In genomic region chr7:369981-370621, GRCh38 we compare ENCODE assay signal across 13 cellular contexts.
DNase-seq lines count a peak whose midpoint lies in the region; ATAC-seq and TF ChIP-seq lines count a peak whose summit lies in the region.
"Had no signal": no experiment of that assay in that cellular context is flagged by ENCODE, and none has a peak within 500 bp of the region (broad histone marks: within the 10 kb centered on the region; RNA-seq: fewer than 3 reads in every experiment).

No MANE protein-coding gene starts in this region.

- no peak overlapping the region for H3K18ac ChIP-seq in trophoblast cell (ENCODE audit: low read length)

- H2AK5ac ChIP-seq in trophoblast cell (ENCODE audit: low read length), result no peak overlapping the region

- CTCF ChIA-PET in Calu3 (lab: Charles Lee), result interaction anchor here (0.7 to 1.0 kb wide), 2 partner anchors 65 to 161 kb away, joined by 3 to 5 read pairs; no protein-coding TSS in a partner anchor
- CTCF ChIA-PET in RWPE1 (lab: Yijun Ruan, JAX), result interaction anchor here (0.7 kb wide), 1 partner anchor 38 kb away, joined by 3 read pairs; no protein-coding TSS in a partner anchor

- H2BK120ac ChIP-seq in trophoblast cell (ENCODE audit: insufficient read depth, low read length, poor library complexity), result no peak overlapping the region

- no peak overlapping the region for H2BK5ac ChIP-seq in trophoblast cell (ENCODE audit: low read depth, low read length, poor library complexity)

- no peak overlapping the region for H3K4me3 Mint-ChIP-seq in Calu3 (ENCODE audit: low read depth, unreplicated experiment)
- H3K4me3 Mint-ChIP-seq: activated CD4-positive, alpha-beta memory T cell treated with anti-CD3 and anti-CD28 coated beads for 36 hours had no signal

- DNase-seq in Calu3 (peak; percentile 46), RWPE1 (ENCODE audit: low spot score) (peak; percentile 46), left ventricle myocardium inferior (peak; percentile 2), trophoblast cell (peak; percentile 23 to 47), inferior parietal cortex (ENCODE audit: extremely low spot score) (no peak)
- DNase-seq: activated CD4-positive, alpha-beta memory T cell treated with anti-CD3 and anti-CD28 coated beads for 36 hours; NCI-H2029 treated with DMSO at 0.1 percent for 48 hours; stimulated activated CD4-positive, alpha-beta T cell treated with anti-CD3 and anti-CD28 coated beads, Interleukin-15, amount 100 ng/mL, for 24 hours had no signal

- H3K14ac ChIP-seq in trophoblast cell (ENCODE audit: low read length), result no peak overlapping the region

- H3K4me1 Mint-ChIP-seq in Calu3 (ENCODE audit: low read depth, unreplicated experiment), result peaks cover 13% of the 10 kb centered on the region

- H3K27me3 ChIP-seq in left ventricle myocardium inferior (ENCODE audit: low read depth) (peaks cover 31% of the 10 kb centered on the region), trophoblast cell (ENCODE audit: insufficient read depth, low read length) (no peaks in the 10 kb centered on the region)

- H2BK12ac ChIP-seq in trophoblast cell (ENCODE audit: low read length), result no peak overlapping the region

- no peak overlapping the region for H4K12ac ChIP-seq in trophoblast cell (ENCODE audit: low read depth, low read length)

- peaks cover 100% of the 10 kb centered on the region for H3K27me3 Mint-ChIP-seq in Calu3 (ENCODE audit: unreplicated experiment)
- H3K27me3 Mint-ChIP-seq: activated CD4-positive, alpha-beta memory T cell treated with anti-CD3 and anti-CD28 coated beads for 36 hours had no signal

- H3K4me3 ChIP-seq in left ventricle myocardium inferior (no peak overlapping the region), trophoblast cell (ENCODE audit: low read depth, low read length) (no peak overlapping the region)
- H3K4me3 ChIP-seq: dorsolateral prefrontal cortex had no signal

- no peak overlapping the region for H3K4me2 ChIP-seq in trophoblast cell (ENCODE audit: low read length)

- no peak overlapping the region for H3K4ac ChIP-seq in trophoblast cell (ENCODE audit: low read depth, low read length)

- no peak overlapping the region for H2AFZ ChIP-seq in trophoblast cell (ENCODE audit: insufficient read depth, low read length, poor library complexity)

- H3K9ac ChIP-seq in trophoblast cell (ENCODE audit: low read length), result no peak overlapping the region

- no peak overlapping the region for H3K27ac Mint-ChIP-seq in Calu3 (ENCODE audit: unreplicated experiment)
- H3K27ac Mint-ChIP-seq: activated CD4-positive, alpha-beta memory T cell treated with anti-CD3 and anti-CD28 coated beads for 36 hours; activated T-helper 2 cell treated with anti-CD3 and anti-CD28 coated beads, Interferon-gamma antibody, Interleukin-2, Interleukin-4, amounts not matched to agents 10 μg/mL and 5 μg/mL and 100 μg/mL, durations not matched to agents 14 hours and 24 hours and 36 hours had no signal

- H3K4me1 ChIP-seq in left ventricle myocardium inferior (no peaks in the 10 kb centered on the region), trophoblast cell (ENCODE audit: control insufficient read depth in 1 of 2, insufficient read depth in 2 of 2, low read length in 2 of 2) (peaks cover 12 to 15% of the 10 kb centered on the region in 2 experiments)

- H3K27ac ChIP-seq in RWPE1 (peak overlapping the region; percentile 96), left ventricle myocardium inferior (replicated peaks) (no peak overlapping the region), trophoblast cell (ENCODE audit: low read depth, low read length) (no peak overlapping the region)
- H3K27ac ChIP-seq: dorsolateral prefrontal cortex had no signal

- no peaks in the 10 kb centered on the region for H3K9me3 ChIP-seq in left ventricle myocardium inferior (replicated peaks)
- no peaks in the 10 kb centered on the region for H3K9me3 ChIP-seq in trophoblast cell (ENCODE audit: insufficient read depth, low read depth, low read length)

- no peaks in the 10 kb centered on the region for H3K9me3 Mint-ChIP-seq in Calu3 (ENCODE audit: low read depth, unreplicated experiment)
- H3K9me3 Mint-ChIP-seq: activated CD4-positive, alpha-beta memory T cell treated with anti-CD3 and anti-CD28 coated beads for 36 hours; activated T-helper 2 cell treated with anti-CD3 and anti-CD28 coated beads, Interferon-gamma antibody, Interleukin-2, Interleukin-4, amounts not matched to agents 10 μg/mL and 5 μg/mL and 100 μg/mL, durations not matched to agents 14 hours and 24 hours and 36 hours had no signal

- intact Hi-C loops in Calu3 (cut with micrococcal nuclease; ENCODE audit: unreplicated experiment) (no loop called here), left ventricle myocardium inferior (cut with micrococcal nuclease) (no loop called here)

- H3K79me2 ChIP-seq in trophoblast cell (ENCODE audit: control insufficient read depth, insufficient read depth, low read length, poor library complexity), result no peaks in the 10 kb centered on the region

- no peak overlapping the region for H3K23ac ChIP-seq in trophoblast cell (ENCODE audit: low read length)

- H3K36me3 ChIP-seq in left ventricle myocardium inferior, result no peaks in the 10 kb centered on the region
- no peaks in the 10 kb centered on the region for H3K36me3 ChIP-seq in trophoblast cell (ENCODE audit: control insufficient read depth in 1 of 2, insufficient read depth in 2 of 2, low read length in 2 of 2)

- ATAC-seq in HG02588 (IDR thresholded peaks at IDR 0.05; ENCODE audit: unreplicated experiment), result no peak
- ATAC-seq in GM21526 (IDR thresholded peaks at IDR 0.05; ENCODE audit: low FRiP score, unreplicated experiment), result no peak
- no peak for ATAC-seq in HG02870 (IDR thresholded peaks at IDR 0.05; ENCODE audit: unreplicated experiment)

- peaks cover 11% of the 10 kb centered on the region for H3K36me3 Mint-ChIP-seq in Calu3 (ENCODE audit: insufficient read depth, unreplicated experiment)
- H3K36me3 Mint-ChIP-seq: activated CD4-positive, alpha-beta memory T cell treated with anti-CD3 and anti-CD28 coated beads for 36 hours had no signal

- peak; percentile 22 for TF ChIP-seq CTCF in Calu3 (IDR thresholded peaks at IDR 0.05; ENCODE audit: unreplicated experiment)
- no peak; the same call in 1 of the 2 replicates for TF ChIP-seq CTCF in RWPE1 (conservative IDR thresholded peaks at IDR 0.05; ENCODE audit: low read depth)
- TF ChIP-seq CTCF in left ventricle myocardium inferior (IDR thresholded peaks at IDR 0.05; ENCODE audit: borderline replicate concordance), result no peak

- BruUV-seq in Calu3 (replicated peaks; lab: Mats Ljungman, UMichigan), result no TSS peak

- POLR2A ChIA-PET in RWPE1 (lab: Yijun Ruan, JAX; ENCODE audit: low non-redundant PET), result no interaction called here

- no peak overlapping the region for H4K8ac ChIP-seq in trophoblast cell (ENCODE audit: low read depth, low read length)

- WGBS in trophoblast cell (ENCODE audit: extremely low coverage, insufficient coverage, insufficient read length), result no CpG with 5 or more reads among the region's 26 CpGs

- no peak overlapping the region for H4K91ac ChIP-seq in trophoblast cell (ENCODE audit: low read depth, low read length)

- H3K79me1 ChIP-seq in trophoblast cell (ENCODE audit: low read length), result no peaks in the 10 kb centered on the region
